In the genomic region with DNA sequence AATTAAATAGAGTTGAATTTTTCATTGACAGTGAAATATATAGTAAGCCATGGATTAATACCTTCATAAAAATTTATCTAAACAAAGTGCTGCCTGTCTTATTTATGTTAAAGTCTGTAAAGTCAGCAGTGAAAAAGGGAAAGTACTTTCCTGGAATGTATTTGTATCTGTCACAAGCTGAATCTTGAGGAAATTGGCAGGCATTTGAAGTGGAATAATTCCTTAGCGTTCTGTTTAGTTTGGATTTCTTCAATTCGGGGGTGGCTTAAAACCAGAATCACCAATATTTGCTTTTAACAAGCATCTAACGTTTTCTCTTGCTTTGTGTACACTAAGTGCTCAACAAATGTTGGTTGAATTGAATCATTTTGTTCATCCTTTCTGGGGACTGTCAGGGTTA, we compare ENCODE assay signal across 11 cellular contexts. TPM values are rescaled to one million over a fixed set of nuclear protein-coding genes. Genes with fewer than 3 reads are reported as not detected.
DNase-seq lines count a peak whose midpoint lies in the region; ATAC-seq and TF ChIP-seq lines count a peak whose summit lies in the region.
"Had no signal": no experiment of that assay in that cellular context is flagged by ENCODE, and none has a peak within 500 bp of the region (broad histone marks: within the 10 kb centered on the region; RNA-seq: fewer than 3 reads in every experiment).

No MANE protein-coding gene starts in this region.

- H3K4me3 Mint-ChIP-seq in neural crest cell = peak overlapping the region; percentile 14
- H3K4me3 Mint-ChIP-seq in activated T-helper 1 cell treated with anti-CD3 and anti-CD28 coated beads, Interleukin-12 subunit alpha, Interleukin-12 subunit beta, Interleukin-2, Interleukin-4 antibody, amounts not matched to agents 30 ng/mL and 10 ng/mL and 1 ng/mL, durations not matched to agents 14 hours and 24 hours and 36 hours = no peak overlapping the region

- peaks cover 18% of the 10 kb centered on the region for H3K4me1 Mint-ChIP-seq in neural crest cell
- peaks cover 10% of the 10 kb centered on the region for H3K4me1 Mint-ChIP-seq in activated T-helper 1 cell treated with anti-CD3 and anti-CD28 coated beads, Interleukin-12 subunit alpha, Interleukin-12 subunit beta, Interleukin-2, Interleukin-4 antibody, amounts not matched to agents 30 ng/mL and 10 ng/mL and 1 ng/mL, durations not matched to agents 14 hours and 24 hours and 36 hours (ENCODE audit: low read depth)

- peaks cover 2% of the 10 kb centered on the region for H3K9me3 Mint-ChIP-seq in neural crest cell
- H3K9me3 Mint-ChIP-seq in activated T-helper 1 cell treated with anti-CD3 and anti-CD28 coated beads, Interleukin-12 subunit alpha, Interleukin-12 subunit beta, Interleukin-2, Interleukin-4 antibody, amounts not matched to agents 30 ng/mL and 10 ng/mL and 1 ng/mL, durations not matched to agents 14 hours and 24 hours and 36 hours = no peaks in the 10 kb centered on the region

- ATAC-seq in left cardiac atrium = no peak

- intact Hi-C loops in left ventricle myocardium inferior (cut with micrococcal nuclease) = no loop called here
- intact Hi-C loops in left cardiac atrium (cut with DNase I) = no loop called here
- intact Hi-C loops in dorsolateral prefrontal cortex (cut with DNase I) = loop anchor here in 1 of 2 donors (5.0 kb wide), 1 partner anchor 38 kb away; the partner anchor contains the start of gene STX16
- intact Hi-C loops in uterus (cut with DNase I; ENCODE audit: low total_unique reads) = no loop called here
- intact Hi-C loops in activated T-helper 1 cell treated with anti-CD3 and anti-CD28 coated beads, Interleukin-12 subunit alpha, Interleukin-12 subunit beta, Interleukin-2, Interleukin-4 antibody, amounts not matched to agents 30 ng/mL and 10 ng/mL and 1 ng/mL, durations not matched to agents 14 hours and 24 hours and 36 hours (cut with micrococcal nuclease) = loop anchor here (2.0 to 5.0 kb wide), 3 partner anchors 30 to 1293 kb away; no protein-coding TSS in a partner anchor

- H3K4me3 ChIP-seq in left ventricle myocardium inferior (no peak overlapping the region), dorsolateral prefrontal cortex (no peak overlapping the region), uterus (no peak overlapping the region)

- TF ChIP-seq CTCF in left ventricle myocardium inferior (IDR thresholded peaks at IDR 0.05; ENCODE audit: borderline replicate concordance) (no peak), dorsolateral prefrontal cortex (IDR thresholded peaks at IDR 0.05 in 54 of 56, conservative IDR thresholded peaks at IDR 0.05 in 2 of 56; ENCODE audit: low read depth in 1 of 56, partially characterized antibody in 56 of 56) (no peak), neural crest cell (conservative IDR thresholded peaks at IDR 0.05) (no peak), uterus (IDR thresholded peaks at IDR 0.05) (no peak)

- no peaks in the 10 kb centered on the region for H3K27me3 ChIP-seq in left ventricle myocardium inferior (ENCODE audit: low read depth)
- no peaks in the 10 kb centered on the region for H3K27me3 ChIP-seq in dorsolateral prefrontal cortex
- no peaks in the 10 kb centered on the region for H3K27me3 ChIP-seq in uterus
- H3K27me3 ChIP-seq: brain microvascular endothelial cell had no signal

- H3K27ac ChIP-seq in left ventricle myocardium inferior (replicated peaks) = peak overlapping the region; percentile 94
- peak overlapping the region in 42 of 59 donors; percentile 4 to 91 (median 58) for H3K27ac ChIP-seq in dorsolateral prefrontal cortex
- peak overlapping the region; percentile 91 to 94 for H3K27ac ChIP-seq in uterus
- H3K27ac ChIP-seq: brain microvascular endothelial cell had no signal

- peaks cover 40% of the 10 kb centered on the region for H3K4me1 ChIP-seq in left ventricle myocardium inferior
- H3K4me1 ChIP-seq in uterus = peaks cover 0 to 11% of the 10 kb centered on the region in 2 donors

- TF ChIP-seq POLR2A in uterus (IDR thresholded peaks at IDR 0.05) = no peak

- H3K36me3 ChIP-seq in left ventricle myocardium inferior (peaks cover 2% of the 10 kb centered on the region), uterus (no peaks in the 10 kb centered on the region)
- H3K36me3 ChIP-seq: brain microvascular endothelial cell had no signal

- DNase-seq in left ventricle myocardium inferior (no peak), left cardiac atrium (no peak), dorsolateral prefrontal cortex (no peak), neural crest cell (ENCODE audit: low read depth, low spot score) (no peak), uterus (no peak), NCI-H748 (lab: John Stamatoyannopoulos, UW; ENCODE audit: unreplicated experiment) (no peak)
- DNase-seq in activated effector memory CD4-positive, alpha-beta T cell treated with Interleukin-2 at 50 U/mL for 16 hours = no peak
- DNase-seq in activated T-helper 1 cell treated with anti-CD3 and anti-CD28 coated beads, Interleukin-12 subunit alpha, Interleukin-12 subunit beta, Interleukin-2, Interleukin-4 antibody, amounts not matched to agents 30 ng/mL and 10 ng/mL and 1 ng/mL, durations not matched to agents 14 hours and 24 hours and 36 hours (ENCODE audit: low spot score) = no peak
- DNase-seq: kidney, NCI-H2029 had no signal

- no peaks in the 10 kb centered on the region for H3K27me3 Mint-ChIP-seq in neural crest cell (ENCODE audit: low read depth)
- no peaks in the 10 kb centered on the region for H3K27me3 Mint-ChIP-seq in activated T-helper 1 cell treated with anti-CD3 and anti-CD28 coated beads, Interleukin-12 subunit alpha, Interleukin-12 subunit beta, Interleukin-2, Interleukin-4 antibody, amounts not matched to agents 30 ng/mL and 10 ng/mL and 1 ng/mL, durations not matched to agents 14 hours and 24 hours and 36 hours (ENCODE audit: insufficient read depth)

- H3K27ac Mint-ChIP-seq in neural crest cell (ENCODE audit: unreplicated experiment) = no peak overlapping the region
- H3K27ac Mint-ChIP-seq in activated T-helper 1 cell treated with anti-CD3 and anti-CD28 coated beads, Interleukin-12 subunit alpha, Interleukin-12 subunit beta, Interleukin-2, Interleukin-4 antibody, amounts not matched to agents 30 ng/mL and 10 ng/mL and 1 ng/mL, durations not matched to agents 14 hours and 24 hours and 36 hours = no peak overlapping the region

- H3K9me3 ChIP-seq in left ventricle myocardium inferior (replicated peaks) (no peaks in the 10 kb centered on the region), uterus (no peaks in the 10 kb centered on the region)

- peaks cover 11% of the 10 kb centered on the region for H3K36me3 Mint-ChIP-seq in neural crest cell (ENCODE audit: low read depth)
- peaks cover 10% of the 10 kb centered on the region for H3K36me3 Mint-ChIP-seq in activated T-helper 1 cell treated with anti-CD3 and anti-CD28 coated beads, Interleukin-12 subunit alpha, Interleukin-12 subunit beta, Interleukin-2, Interleukin-4 antibody, amounts not matched to agents 30 ng/mL and 10 ng/mL and 1 ng/mL, durations not matched to agents 14 hours and 24 hours and 36 hours (ENCODE audit: low read depth)

RNA-seq across cellular contexts. Expression of gene NPEPL1, which starts 2.2 kb away (rescaled TPM):
- total RNA-seq in left ventricle myocardium inferior (33.6 TPM), left cardiac atrium (10 to 100 TPM; 19.7 to 20.0 TPM), dorsolateral prefrontal cortex (10 to 100 TPM; 15.1 to 48.4 (median 25.2) TPM), neural crest cell (32.0 and 34.0 TPM in 2 replicates), uterus (10 to 100 TPM; 14.1 to 35.2 (median 24.7) TPM)
- 20.6 and 22.9 TPM in 2 replicates for total RNA-seq in activated T-helper 1 cell treated with anti-CD3 and anti-CD28 coated beads, Interleukin-12 subunit alpha, Interleukin-12 subunit beta, Interleukin-2, Interleukin-4 antibody, amounts not matched to agents 30 ng/mL and 10 ng/mL and 1 ng/mL, durations not matched to agents 14 hours and 24 hours and 36 hours

RNA-seq across cellular contexts. Expression of gene STX16, which starts 39.3 kb away (rescaled TPM):
- total RNA-seq in left ventricle myocardium inferior = 28.0 TPM
- 10 to 100 TPM; 22.8 to 32.0 TPM for total RNA-seq in left cardiac atrium
- 100 to 1,000 TPM in 10 of 120 experiments, 10 to 100 TPM in 110; 54.5 to 110 (median 84.5) TPM for total RNA-seq in dorsolateral prefrontal cortex
- total RNA-seq in neural crest cell = 57.3 and 58.7 TPM in 2 replicates
- total RNA-seq in uterus = 10 to 100 TPM; 32.6 to 82.7 (median 60.8) TPM
- total RNA-seq in activated T-helper 1 cell treated with anti-CD3 and anti-CD28 coated beads, Interleukin-12 subunit alpha, Interleukin-12 subunit beta, Interleukin-2, Interleukin-4 antibody, amounts not matched to agents 30 ng/mL and 10 ng/mL and 1 ng/mL, durations not matched to agents 14 hours and 24 hours and 36 hours = 99.9 and 102 TPM in 2 replicates
